8 cellular contexts compared by ENCODE assay signal in the genomic region with DNA sequence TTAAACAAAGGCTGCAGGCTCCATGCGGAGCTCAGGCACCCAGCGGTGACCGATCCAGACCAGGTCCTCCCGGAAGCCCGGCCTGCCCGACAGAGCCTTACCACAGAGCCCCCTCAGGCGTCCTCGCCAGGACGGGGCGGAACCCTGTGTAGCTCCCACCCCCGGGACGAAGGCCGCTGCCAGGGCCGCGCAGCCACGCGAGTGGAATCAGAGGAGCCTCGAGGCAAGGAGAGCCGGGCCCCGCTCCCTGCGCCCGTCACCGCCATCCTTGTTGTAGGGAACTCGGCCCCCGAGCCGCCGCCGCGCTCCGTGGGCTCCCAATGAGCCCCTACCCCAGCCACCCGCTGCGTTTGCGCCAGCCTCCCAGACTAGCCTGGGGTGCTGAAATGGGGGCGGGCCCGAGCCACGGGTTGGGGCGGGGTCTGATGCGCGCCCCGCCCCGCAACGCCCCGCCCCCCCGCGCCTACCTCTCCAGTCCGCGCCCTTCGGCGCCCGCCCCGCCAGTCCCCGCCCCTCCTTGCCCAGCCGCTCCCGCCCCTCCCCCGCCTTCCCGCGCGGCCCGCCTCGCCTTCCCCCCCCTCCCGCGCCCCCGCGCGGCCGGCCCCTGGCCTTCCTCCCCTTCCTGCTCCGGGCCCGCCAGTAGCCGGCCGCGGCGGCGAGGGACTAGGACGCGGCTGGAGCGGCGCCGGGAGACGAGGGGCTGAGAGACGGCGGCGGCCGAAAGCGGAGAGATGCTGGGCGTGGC. TPM values are rescaled to one million over a fixed set of nuclear protein-coding genes. Genes with fewer than 3 reads are reported as not detected.
DNase-seq lines count a peak whose midpoint lies in the region; ATAC-seq and TF ChIP-seq lines count a peak whose summit lies in the region.

A gene with protein sequence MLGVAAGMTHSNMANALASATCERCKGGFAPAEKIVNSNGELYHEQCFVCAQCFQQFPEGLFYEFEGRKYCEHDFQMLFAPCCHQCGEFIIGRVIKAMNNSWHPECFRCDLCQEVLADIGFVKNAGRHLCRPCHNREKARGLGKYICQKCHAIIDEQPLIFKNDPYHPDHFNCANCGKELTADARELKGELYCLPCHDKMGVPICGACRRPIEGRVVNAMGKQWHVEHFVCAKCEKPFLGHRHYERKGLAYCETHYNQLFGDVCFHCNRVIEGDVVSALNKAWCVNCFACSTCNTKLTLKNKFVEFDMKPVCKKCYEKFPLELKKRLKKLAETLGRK (plus strand): TSS at position 639 of the 745 bp plus-strand sequence. CDS start 93 bp downstream, at position 732.

- no peak for TF ChIP-seq CTCF in neural crest cell (conservative IDR thresholded peaks at IDR 0.05)
- TF ChIP-seq CTCF in stomach (IDR thresholded peaks at IDR 0.05) = peak in 1 of 7 experiments; percentile 25

- H3K9me2 ChIP-seq in Karpas-422 (replicated peaks; ENCODE audit: insufficient read depth, low read length) = no peaks in the 10 kb centered on the region

- H3K4me1 Mint-ChIP-seq in neural crest cell = peaks cover 43% of the 10 kb centered on the region

- peak within 1 kb of the TSS; percentile 91 for H3K4me3 ChIP-seq in Karpas-422 (ENCODE audit: low read length)
- H3K4me3 ChIP-seq in stomach = peak within 1 kb of the TSS; percentile 60 to 66 (median 66)

- peak within 1 kb of the TSS; percentile 99 for H2AFZ ChIP-seq in Karpas-422 (ENCODE audit: low read length)

- H3K4me2 ChIP-seq in Karpas-422 (ENCODE audit: low read depth, low read length, poor library complexity, severe bottlenecking) = peak within 1 kb of the TSS; percentile 96

- DNase-seq in EL (peak; percentile 91), Karpas-422 (peak; percentile 90), fibroblast of the conjunctiva (ENCODE audit: low read depth) (peak; percentile 80), neural crest cell (ENCODE audit: low read depth, low spot score) (peak; percentile 77), stomach (peak; percentile 93)
- peak; percentile 94 for DNase-seq in activated effector memory CD4-positive, alpha-beta T cell treated with anti-CD3 and anti-CD28 coated beads, Interleukin-2, amount 50 U/mL, for 16 hours

- H3K27me3 ChIP-seq in Karpas-422 (ENCODE audit: low read length) (no peaks in the 10 kb centered on the region), stomach (no peaks in the 10 kb centered on the region)

- no peaks in the 10 kb centered on the region for H3K36me3 Mint-ChIP-seq in neural crest cell (ENCODE audit: low read depth)

- H3K4me3 Mint-ChIP-seq in neural crest cell = peak within 1 kb of the TSS; percentile 95

- peaks cover 19% of the 10 kb centered on the region for H3K4me1 ChIP-seq in Karpas-422 (ENCODE audit: low read length)
- peaks cover 16 to 51% (median 41%) of the 10 kb centered on the region in 4 donors for H3K4me1 ChIP-seq in stomach

- H3K27me3 Mint-ChIP-seq in neural crest cell (ENCODE audit: low read depth) = no peaks in the 10 kb centered on the region

- no peak for TF ChIP-seq EP300 in stomach (IDR thresholded peaks at IDR 0.05)

- peak within 1 kb of the TSS; percentile 87 for H3K9ac ChIP-seq in Karpas-422 (ENCODE audit: low read length)

- H3K9me3 ChIP-seq in Karpas-422 (ENCODE audit: low read length) (no peaks in the 10 kb centered on the region), stomach (no peaks in the 10 kb centered on the region)

- H3K27ac Mint-ChIP-seq in neural crest cell (ENCODE audit: unreplicated experiment) = peak within 1 kb of the TSS; percentile 99

- no peaks in the 10 kb centered on the region for H3K36me3 ChIP-seq in Karpas-422 (ENCODE audit: insufficient read depth, low read length)
- no peaks in the 10 kb centered on the region for H3K36me3 ChIP-seq in stomach

- 0 to 1% (median 1%) methylated on average over 15 to 72 of the region's 85 CpGs for WGBS in stomach, 5 donors

- intact Hi-C loops in stomach (cut with DNase I; ENCODE audit: low total_unique reads) = no loop called here

- TF ChIP-seq POLR2A in Raji (IDR thresholded peaks at IDR 0.05; ENCODE audit: insufficient read depth, low read depth, low read length) (peak; percentile 92), stomach (IDR thresholded peaks at IDR 0.05) (peak in 1 of 4 donors; percentile 37)

- H3K27ac ChIP-seq in Karpas-422 (ENCODE audit: low read length) (no peak within 1 kb of the TSS), stomach (peak within 1 kb of the TSS; percentile 92 to 99 (median 95))

- peak; percentile 85 for ATAC-seq in GM21825 (IDR thresholded peaks at IDR 0.05; ENCODE audit: unreplicated experiment)

- H3K79me2 ChIP-seq in Karpas-422 (ENCODE audit: low read length) = no peaks in the 10 kb centered on the region; the same call in 1 of the 2 replicates

- no peaks in the 10 kb centered on the region for H3K9me3 Mint-ChIP-seq in neural crest cell

- peaks cover 4% of the 10 kb centered on the region; the same call in 1 of the 2 replicates for H4K20me1 ChIP-seq in Karpas-422 (ENCODE audit: insufficient read depth, low read depth, low read length)

RNA-seq across cellular contexts. Expression of the gene that starts here (rescaled TPM):
- 9.7 and 14.1 TPM in 2 replicates for total RNA-seq in Karpas-422 (2014; rRNA removed; shearing (Covaris generic); ENCODE audit: low replicate concordance)
- 25.8 and 30.9 TPM in 2 replicates for total RNA-seq in neural crest cell
- total RNA-seq in stomach = 100 to 1,000 TPM in 1 of 5 donors, 10 to 100 TPM in 4; 21.0 to 136 (median 35.2) TPM
- 10 to 100 TPM; 11.9 to 33.3 (median 33.1) TPM for polyA plus RNA-seq in stomach
